20 cellular contexts compared by ENCODE assay signal in the genomic region with DNA sequence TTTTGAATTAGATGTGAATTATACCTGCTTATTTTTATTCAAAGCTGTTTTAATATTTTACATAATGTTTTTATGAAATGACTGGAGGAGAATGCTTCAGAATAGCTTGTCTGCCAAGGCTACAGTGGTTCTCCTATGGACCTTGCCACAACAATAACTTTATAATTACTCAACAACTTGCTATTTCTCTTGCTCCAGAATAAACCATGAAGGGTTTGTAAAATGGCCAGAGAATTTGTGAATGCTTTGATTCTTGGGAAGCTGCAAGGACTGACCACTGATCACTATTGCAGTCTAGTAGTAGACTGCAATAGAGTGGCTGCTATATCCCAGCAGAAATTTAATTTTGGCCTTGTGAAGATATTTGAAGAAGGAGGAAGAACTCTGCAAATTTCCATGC.
A peak's percentile ranks its signal among the peaks of the same experiment; 100 is the strongest.
DNase-seq lines count a peak whose midpoint lies in the region; ATAC-seq and TF ChIP-seq lines count a peak whose summit lies in the region.
"Had no signal": no experiment of that assay in that cellular context is flagged by ENCODE, and none has a peak within 500 bp of the region (broad histone marks: within the 10 kb centered on the region; RNA-seq: fewer than 3 reads in every experiment).

No MANE protein-coding gene starts in this region.

- peaks cover 29% of the 10 kb centered on the region for H3K4me1 ChIP-seq in osteoblast (ENCODE audit: insufficient read depth, low read length)
- H3K4me1 ChIP-seq: A549, SJCRH30 had no signal

- no peak overlapping the region for H3K4me3 ChIP-seq in choroid plexus epithelial cell (ENCODE audit: low read depth, low read length)
- H3K4me3 ChIP-seq in osteoblast (ENCODE audit: insufficient read depth, low read length) = no peak overlapping the region
- H3K4me3 ChIP-seq: A549, SJCRH30 had no signal

- no peaks in the 10 kb centered on the region for H3K27me3 ChIP-seq in osteoblast (ENCODE audit: insufficient read depth, low read length)
- H3K27me3 ChIP-seq: SJCRH30 had no signal

- TF ChIP-seq CTCF in HFFc6 (IDR thresholded peaks at IDR 0.05) (no peak), choroid plexus epithelial cell (conservative IDR thresholded peaks at IDR 0.05; ENCODE audit: low read depth, low read length) (no peak), osteoblast (IDR thresholded peaks at IDR 0.05; ENCODE audit: extremely low read depth, low read depth, low read length) (no peak)

- no peak for ATAC-seq in Right ventricle myocardium inferior
- ATAC-seq in GM18870 (IDR thresholded peaks at IDR 0.05; ENCODE audit: unreplicated experiment) = no peak
- ATAC-seq: A549 had no signal

- DNase-seq in AG20443 (ENCODE audit: low spot score) = peak; percentile 11
- DNase-seq in HFFc6 = peak; percentile 6
- DNase-seq in choroid plexus epithelial cell (ENCODE audit: low read depth) = peak; percentile 8
- DNase-seq in osteoblast (ENCODE audit: insufficient read length, low spot score, missing footprints) = peak; percentile 61
- DNase-seq in Right ventricle myocardium inferior (ENCODE audit: missing footprints) = no peak
- no peak for DNase-seq in NOMO-1 (lab: John Stamatoyannopoulos, UW; ENCODE audit: unreplicated experiment in 2 of 2)
- DNase-seq in activated naive CD4-positive, alpha-beta T cell treated with Interleukin-2 at 50 U/mL for 16 hours = no peak
- DNase-seq: CD4-positive, alpha-beta T cell; DMS79; GDM1; HCEC 1CT; NCI-H1417; NCI-H1930; NCI-H748 treated with DMSO at 0.1 percent for 48 hours; SJCRH30 had no signal

- no peak overlapping the region for H3K27ac Mint-ChIP-seq in HFFc6
- H3K27ac Mint-ChIP-seq: B cell; CD4-positive, alpha-beta T cell had no signal

- no peaks in the 10 kb centered on the region for H3K79me2 ChIP-seq in osteoblast (ENCODE audit: insufficient read depth, low read length)

- no peak overlapping the region for H3K4me2 ChIP-seq in osteoblast (ENCODE audit: insufficient read depth, low read length)
- H3K4me2 ChIP-seq: A549 had no signal

- no peaks in the 10 kb centered on the region for H3K9me3 ChIP-seq in osteoblast (ENCODE audit: low read depth, low read length)
- H3K9me3 ChIP-seq: A549, SJCRH30 had no signal

- no peaks in the 10 kb centered on the region for H3K4me1 Mint-ChIP-seq in HFFc6 (ENCODE audit: low read depth)

- no peak overlapping the region for H2AFZ ChIP-seq in osteoblast (ENCODE audit: low read length)

- intact Hi-C loops in Right ventricle myocardium inferior (cut with DNase I) = no loop called here

- no peaks in the 10 kb centered on the region for H3K36me3 Mint-ChIP-seq in HFFc6 (ENCODE audit: low read depth)

- H3K27me3 Mint-ChIP-seq in HFFc6 (ENCODE audit: insufficient read depth) = peaks cover 5% of the 10 kb centered on the region; the same call in 1 of the 2 replicates
- H3K27me3 Mint-ChIP-seq: B cell; CD4-positive, alpha-beta T cell had no signal

- no peaks in the 10 kb centered on the region for H4K20me1 ChIP-seq in osteoblast (ENCODE audit: insufficient read depth, low read length)

- no peaks in the 10 kb centered on the region for H3K36me3 ChIP-seq in osteoblast (ENCODE audit: insufficient read depth, low read length)
- H3K36me3 ChIP-seq: SJCRH30 had no signal

- no peak overlapping the region for H3K4me3 Mint-ChIP-seq in HFFc6
- H3K4me3 Mint-ChIP-seq: B cell; CD4-positive, alpha-beta T cell had no signal

- H3K9me3 Mint-ChIP-seq in HFFc6 = peaks cover 22% of the 10 kb centered on the region

- peak overlapping the region; percentile 48 for H3K27ac ChIP-seq in osteoblast (ENCODE audit: low read depth, low read length)
- H3K27ac ChIP-seq: A549, HL-60, RWPE1, SJCRH30 had no signal

Comparison
In these comparisons a context has a peak if more than half of its experiments do, and no peak if none do; other contexts are left out.
1. DNase-seq: peak in AG20443 (single experiment), HFFc6 (single experiment), choroid plexus epithelial cell (single experiment) and osteoblast (single experiment); none in Right ventricle myocardium inferior (single experiment), NOMO-1 (0 of 2) and activated naive CD4-positive, alpha-beta T cell treated with Interleukin-2 at 50 U/mL for 16 hours (single experiment).